ENCODE assay signal across 24 cellular contexts in genomic region chr16:58883131-58883530, GRCh38.
"Had no signal": no experiment of that assay in that cellular context is flagged by ENCODE, and none has a peak within 500 bp of the region (broad histone marks: within the 10 kb centered on the region; RNA-seq: fewer than 3 reads in every experiment).

No MANE protein-coding gene starts in this region.

- H3K4me1 Mint-ChIP-seq: activated naive CD8-positive, alpha-beta T cell treated with anti-CD3 and anti-CD28 coated beads, Interleukin-2, amount 10 ng/mL, durations not matched to agents 7 days and 5 days; brain; nephron progenitor cell had no signal

- H3K27ac Mint-ChIP-seq: activated naive CD4-positive, alpha-beta T cell treated with anti-CD3 and anti-CD28 coated beads for 36 hours; activated naive CD8-positive, alpha-beta T cell treated with anti-CD3 and anti-CD28 coated beads, Interleukin-2, amount 10 ng/mL, durations not matched to agents 7 days and 5 days; activated T-helper 1 cell treated with anti-CD3 and anti-CD28 coated beads, Interleukin-12 subunit alpha, Interleukin-12 subunit beta, Interleukin-2, Interleukin-4 antibody, amounts not matched to agents 30 ng/mL and 10 ng/mL and 1 ng/mL, durations not matched to agents 14 hours and 24 hours and 36 hours; brain; nephron progenitor cell; progenitor cell of endocrine pancreas; stimulated activated memory B cell treated with anti-CD40 and anti-IgM and Interleukin-4, amounts not matched to agents 10 μg/mL and 1 μg/mL and 100 μg/mL, for 72 hours; stimulated activated naive CD8-positive, alpha-beta T cell treated with anti-CD3 and anti-CD28 coated beads, Interleukin-15, amount 100 ng/mL, for 72 hours; type B pancreatic cell had no signal

- ATAC-seq: stimulated activated naive CD8-positive, alpha-beta T cell treated with anti-CD3 and anti-CD28 coated beads, Interleukin-15, amount 100 ng/mL, for 72 hours had no signal

- H3K27me3 Mint-ChIP-seq: brain, progenitor cell of endocrine pancreas, type B pancreatic cell had no signal

- DNase-seq: activated CD4-positive, alpha-beta T cell treated with anti-CD3 and anti-CD28 coated beads for 48 hours; activated CD4-positive, alpha-beta T cell treated with anti-CD3 and anti-CD28 coated beads, Interleukin-2, amount 50 U/mL, for 48 hours; activated CD8-positive, alpha-beta memory T cell treated with anti-CD3 and anti-CD28 coated beads for 24 hours; activated CD8-positive, alpha-beta memory T cell treated with anti-CD3 and anti-CD28 coated beads, Interleukin-2, amount 50 U/mL, for 4 hours; activated effector memory CD4-positive, alpha-beta T cell treated with anti-CD3 and anti-CD28 coated beads, Interleukin-2, amount 50 U/mL, for 16 hours; activated naive CD4-positive, alpha-beta T cell treated with anti-CD3 and anti-CD28 coated beads for 36 hours; activated naive CD8-positive, alpha-beta T cell treated with anti-CD3 and anti-CD28 coated beads, Interleukin-2, amount 10 ng/mL, durations not matched to agents 7 days and 5 days; activated T-cell treated with anti-CD3 and anti-CD28 coated beads, Interleukin-2, amount 50 U/mL, for 1 hour; cerebellar nuclear complex; colonic mucosa; effector CD8-positive, alpha-beta T cell; left lung; mesendoderm; nephron progenitor cell; ovary; stimulated activated CD4-positive, alpha-beta T cell treated with anti-CD3 and anti-CD28 coated beads, Interleukin-12 subunit alpha, Interleukin-12 subunit beta, amount 100 ng/mL, for 4 hours; stimulated activated CD4-positive, alpha-beta T cell treated with anti-CD3 and anti-CD28 coated beads, Interleukin-4, amount 100 ng/mL, for 24 hours; stimulated activated naive CD8-positive, alpha-beta T cell treated with anti-CD3 and anti-CD28 coated beads, Interleukin-15, amount 100 ng/mL, for 72 hours; uterus had no signal

- H3K36me3 Mint-ChIP-seq: activated naive CD8-positive, alpha-beta T cell treated with anti-CD3 and anti-CD28 coated beads, Interleukin-2, amount 10 ng/mL, durations not matched to agents 7 days and 5 days; brain; stimulated activated memory B cell treated with anti-CD40 and anti-IgM and Interleukin-4, amounts not matched to agents 10 μg/mL and 1 μg/mL and 100 μg/mL, for 72 hours; type B pancreatic cell had no signal

- H3K9me3 Mint-ChIP-seq: activated naive CD4-positive, alpha-beta T cell treated with anti-CD3 and anti-CD28 coated beads for 36 hours; type B pancreatic cell had no signal

- H3K4me3 Mint-ChIP-seq: activated naive CD4-positive, alpha-beta T cell treated with anti-CD3 and anti-CD28 coated beads for 36 hours; activated naive CD8-positive, alpha-beta T cell treated with anti-CD3 and anti-CD28 coated beads, Interleukin-2, amount 10 ng/mL, durations not matched to agents 7 days and 5 days; activated T-helper 1 cell treated with anti-CD3 and anti-CD28 coated beads, Interleukin-12 subunit alpha, Interleukin-12 subunit beta, Interleukin-2, Interleukin-4 antibody, amounts not matched to agents 30 ng/mL and 10 ng/mL and 1 ng/mL, durations not matched to agents 14 hours and 24 hours and 36 hours; brain; nephron progenitor cell; stimulated activated memory B cell treated with anti-CD40 and anti-IgM and Interleukin-4, amounts not matched to agents 10 μg/mL and 1 μg/mL and 100 μg/mL, for 72 hours; stimulated activated naive CD8-positive, alpha-beta T cell treated with anti-CD3 and anti-CD28 coated beads, Interleukin-15, amount 100 ng/mL, for 72 hours; type B pancreatic cell had no signal
